In the genomic region with DNA sequence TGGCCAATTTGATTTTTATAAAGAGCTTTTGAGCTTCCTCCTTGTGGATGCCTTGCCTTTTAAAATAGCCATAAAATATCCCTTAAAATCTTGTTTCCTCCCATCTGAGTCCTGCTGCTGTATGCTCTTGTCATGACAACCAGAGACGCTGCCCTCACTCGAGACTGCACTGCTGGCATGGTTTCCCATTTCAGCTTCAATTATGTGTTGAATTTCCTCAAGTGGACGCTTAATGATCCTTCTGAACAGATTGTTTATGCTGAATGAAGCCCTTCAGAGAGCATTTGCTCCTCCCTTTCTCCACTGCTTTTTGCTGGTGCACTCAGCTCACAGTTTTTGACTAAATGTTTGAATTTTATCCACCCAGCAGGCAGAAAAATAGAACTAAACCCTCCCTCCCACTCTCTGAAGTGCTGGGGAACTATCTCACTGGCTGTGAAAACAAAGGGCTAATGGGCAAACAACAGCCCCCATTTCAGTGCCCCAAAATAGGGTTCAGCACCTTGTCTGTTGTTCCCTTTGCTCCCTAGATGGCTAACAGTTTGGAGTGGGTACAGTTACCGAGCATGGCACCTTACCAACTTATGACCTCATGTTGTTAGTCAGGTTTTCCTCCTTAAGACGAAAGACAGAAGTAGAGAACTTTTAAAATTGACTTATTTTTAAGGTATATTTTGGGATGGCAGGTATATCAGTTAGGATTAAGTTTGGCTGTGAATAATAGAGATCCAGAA, we compare ENCODE assay signal across 13 cellular contexts. TPM values are rescaled to one million over a fixed set of nuclear protein-coding genes. Genes with fewer than 3 reads are reported as not detected.
DNase-seq lines count a peak whose midpoint lies in the region; ATAC-seq, FAIRE-seq and TF ChIP-seq lines count a peak whose summit lies in the region.
"Had no signal": no experiment of that assay in that cellular context is flagged by ENCODE, and none has a peak within 500 bp of the region (broad histone marks: within the 10 kb centered on the region; RNA-seq: fewer than 3 reads in every experiment).

No MANE protein-coding gene starts in this region.

- H3K4me3 ChIP-seq in GM23338 (no peak overlapping the region), epithelial cell of esophagus (ENCODE audit: low read length) (no peak overlapping the region), rectal smooth muscle tissue (ENCODE audit: low read length) (no peak overlapping the region)
- H3K4me3 ChIP-seq: dorsolateral prefrontal cortex, Peyer's patch had no signal

- H3K36me3 ChIP-seq in GM23338 (ENCODE audit: insufficient read depth) (no peaks in the 10 kb centered on the region; the same call in 1 of the 2 replicates), rectal smooth muscle tissue (ENCODE audit: control insufficient read depth, insufficient read depth, low read length) (no peaks in the 10 kb centered on the region)

- peaks cover 3% of the 10 kb centered on the region for H4K20me1 ChIP-seq in GM23338 (replicated peaks; ENCODE audit: insufficient read depth)

- no peaks in the 10 kb centered on the region for H3K4me1 Mint-ChIP-seq in GM23338

- no peaks in the 10 kb centered on the region for H3K9me2 ChIP-seq in GM23338 (ENCODE audit: insufficient read depth)

- H3K4me3 Mint-ChIP-seq in GM23338, result no peak overlapping the region

- H3K27me3 ChIP-seq in GM23338 (ENCODE audit: insufficient read depth) (no peaks in the 10 kb centered on the region), rectal smooth muscle tissue (ENCODE audit: control insufficient read depth, insufficient read depth, low read length) (no peaks in the 10 kb centered on the region)
- H3K27me3 ChIP-seq: dorsolateral prefrontal cortex, Peyer's patch had no signal

- H3K79me2 ChIP-seq in GM23338 (replicated peaks; ENCODE audit: insufficient read depth), result no peaks in the 10 kb centered on the region

- TF ChIP-seq CTCF in GM23338 (conservative IDR thresholded peaks at IDR 0.05; ENCODE audit: low read depth in 2 of 2) (no peak), epithelial cell of esophagus (IDR thresholded peaks at IDR 0.05; ENCODE audit: insufficient read depth, low read depth, low read length, missing control alignments) (no peak)

- DNase-seq in GM23338 (ENCODE audit: low spot score), result no peak
- peak; percentile 68 for DNase-seq in NCI-H2196 treated with DMSO at 0.1 percent for 48 hours (lab: John Stamatoyannopoulos, UW; ENCODE audit: unreplicated experiment)
- DNase-seq in epithelial cell of esophagus (ENCODE audit: low read depth), result peak; percentile 61
- no peak for DNase-seq in HTR-8/SVneo (ENCODE audit: insufficient read length, low spot score)
- no peak for DNase-seq in NK-92 treated with Interleukin-12 subunit alpha and Interleukin-12 subunit beta, amount 100 ng/mL, for 24 hours (lab: John Stamatoyannopoulos, UW)
- no peak for DNase-seq in glomerular visceral epithelial cell (ENCODE audit: extremely low spot score)
- DNase-seq: GDM1; left colon; Peyer's patch; stimulated activated CD4-positive, alpha-beta T cell treated with anti-CD3 and anti-CD28 coated beads, Interleukin-1b, Interleukin-23, amount 100 ng/mL, for 48 hours had no signal

- 0 out of 2 replicates have a peak overlapping the region, but pooled peaks have one; percentile 22 for H3K27ac Mint-ChIP-seq in GM23338

- H3K4me1 ChIP-seq in GM23338 (ENCODE audit: insufficient read depth) (no peaks in the 10 kb centered on the region), rectal smooth muscle tissue (ENCODE audit: control insufficient read depth, insufficient read depth, low read length) (peaks cover 12% of the 10 kb centered on the region)
- H3K4me1 ChIP-seq: Peyer's patch had no signal

- H3K9me3 Mint-ChIP-seq in GM23338, result no peaks in the 10 kb centered on the region

- H2AFZ ChIP-seq in GM23338, result no peak overlapping the region

- FAIRE-seq in HTR-8/SVneo (lab: Jason Lieb, UNC), result no peak

- H3K4me2 ChIP-seq in GM23338, result no peak overlapping the region

- H3K27ac ChIP-seq in GM23338 (ENCODE audit: low read depth), result no peak overlapping the region
- peak overlapping the region; percentile 56 for H3K27ac ChIP-seq in rectal smooth muscle tissue (ENCODE audit: low read depth, low read length)
- H3K27ac ChIP-seq: Peyer's patch had no signal

- no peak for ATAC-seq in GM23338
- ATAC-seq in HG02588 (IDR thresholded peaks at IDR 0.05; ENCODE audit: unreplicated experiment), result no peak
- ATAC-seq: left colon had no signal

- H3K9ac ChIP-seq in rectal smooth muscle tissue (ENCODE audit: low read length), result no peak overlapping the region

- peaks cover 4% of the 10 kb centered on the region; the same call in 1 of the 3 replicates for H3K36me3 Mint-ChIP-seq in GM23338 (ENCODE audit: low read depth)

- H3F3A ChIP-seq in GM23338 (replicated peaks; ENCODE audit: low read depth), result 0 out of 2 replicates have a peak, but pooled peaks cover 3% of the 10 kb centered on the region

- no peaks in the 10 kb centered on the region for H3K27me3 Mint-ChIP-seq in GM23338 (ENCODE audit: insufficient read depth, low read depth, poor library complexity)

TF ChIP-seq in GM23338, 12 proteins besides CTCF, POLR2A, EP300 and RAD21:
- TF ChIP-seq EZH2phosphoT487 (IDR thresholded peaks at IDR 0.05; ENCODE audit: unreplicated experiment) (no peak), ZNF331 (CRISPR knock-in tag; IDR thresholded peaks at IDR 0.05; ENCODE audit: low read depth) (no peak)

RNA-seq across cellular contexts. Expression of gene RNF8, which starts 45.5 kb away (rescaled TPM):
- 35.1 and 41.6 TPM in 2 replicates for total RNA-seq in GM23338 (2014; rRNA removed; shearing (Covaris generic))
- polyA plus RNA-seq in GM23338 (2016; fragmentation: Nextera tagmentation; extraction: Ambion mirVana), result 48.9 and 55.2 TPM in 2 replicates

RNA-seq across cellular contexts. Expression of gene TMEM217, which starts 50.3 kb away (rescaled TPM):
- total RNA-seq in GM23338 (2014; rRNA removed; shearing (Covaris generic)), result 1.0 TPM in 1 of 2 replicates, not detected in the other
- 0.77 and 1.3 TPM in 2 replicates for polyA plus RNA-seq in GM23338 (2016; fragmentation: Nextera tagmentation; extraction: Ambion mirVana)

RNA-seq across cellular contexts. Expression of gene TBC1D22B, which starts 50.7 kb away (rescaled TPM):
- total RNA-seq in GM23338 (2014; rRNA removed; shearing (Covaris generic)), result 15.7 and 19.9 TPM in 2 replicates
- 6.6 and 9.1 TPM in 2 replicates for polyA plus RNA-seq in GM23338 (2016; fragmentation: Nextera tagmentation; extraction: Ambion mirVana)

Comparison
In these comparisons a context has a peak if more than half of its experiments do, and no peak if none do; other contexts are left out.
1. DNase-seq: peak in NCI-H2196 treated with DMSO at 0.1 percent for 48 hours (single experiment) and epithelial cell of esophagus (single experiment); none in GM23338 (single experiment), HTR-8/SVneo (single experiment), NK-92 treated with Interleukin-12 subunit alpha and Interleukin-12 subunit beta, amount 100 ng/mL, for 24 hours (single experiment) and glomerular visceral epithelial cell (single experiment).